ENCODE assay signal across 7 cellular contexts in the genomic region with DNA sequence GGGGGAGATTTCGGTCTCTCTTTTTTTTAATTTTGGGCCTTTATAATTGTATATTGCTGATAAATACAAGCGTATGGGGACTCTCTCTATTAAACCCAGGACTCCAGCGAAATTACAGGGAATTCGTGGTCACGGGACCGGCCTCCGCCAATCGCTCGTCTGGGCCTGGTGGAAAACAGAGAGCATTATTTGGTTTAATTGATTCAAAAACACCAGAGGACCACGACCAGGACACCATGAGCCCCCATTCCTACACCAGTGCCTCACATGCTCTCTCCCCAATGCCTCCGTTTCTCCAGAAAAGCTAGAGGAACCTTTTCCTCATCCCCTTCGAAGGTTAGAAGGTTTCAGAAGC. TPM values are rescaled to one million over a fixed set of nuclear protein-coding genes. Genes with fewer than 3 reads are reported as not detected.
DNase-seq lines count a peak whose midpoint lies in the region; FAIRE-seq and TF ChIP-seq lines count a peak whose summit lies in the region.

A gene (minus strand): TSS at position 88 of the 355 bp plus-strand sequence. CDS start 198 bp downstream, outside the sequence.

- peaks cover 51% of the 10 kb centered on the region for H3K4me1 Mint-ChIP-seq in T-helper 1 cell treated with Interleukin-12 subunit alpha and Interleukin-12 subunit beta and Interleukin-4 antibody, amounts not matched to agents 30 μg/mL and 1 μg/mL, for 36 hours (ENCODE audit: low read depth)

- peak within 1 kb of the TSS; percentile 95 for H3K27ac Mint-ChIP-seq in T-helper 1 cell treated with Interleukin-12 subunit alpha and Interleukin-12 subunit beta and Interleukin-4 antibody, amounts not matched to agents 30 μg/mL and 1 μg/mL, for 36 hours

- H3K36me3 ChIP-seq in Karpas-422 (ENCODE audit: insufficient read depth, low read length), result no peaks in the 10 kb centered on the region

- no peak within 1 kb of the TSS for H3K9ac ChIP-seq in Karpas-422 (ENCODE audit: low read length)

- H3K9me3 Mint-ChIP-seq in T-helper 1 cell treated with Interleukin-12 subunit alpha and Interleukin-12 subunit beta and Interleukin-4 antibody, amounts not matched to agents 30 μg/mL and 1 μg/mL, for 36 hours, result no peaks in the 10 kb centered on the region

- no peak within 1 kb of the TSS for H2AFZ ChIP-seq in Karpas-422 (ENCODE audit: low read length)

- H3K27me3 ChIP-seq in Karpas-422 (ENCODE audit: low read length), result no peaks in the 10 kb centered on the region

- no peaks in the 10 kb centered on the region for H3K4me1 ChIP-seq in Karpas-422 (ENCODE audit: low read length)

- no peaks in the 10 kb centered on the region for H3K9me2 ChIP-seq in Karpas-422 (replicated peaks; ENCODE audit: insufficient read depth, low read length)

- H3K9me3 ChIP-seq in Karpas-422 (ENCODE audit: low read length), result no peaks in the 10 kb centered on the region

- H3K4me3 ChIP-seq in fibroblast of pulmonary artery (replicated peaks; ENCODE audit: low read depth, low read length) (peak within 1 kb of the TSS; percentile 80), Karpas-422 (ENCODE audit: low read length) (no peak within 1 kb of the TSS)

- H3K27ac ChIP-seq in Karpas-422 (ENCODE audit: low read length), result no peak within 1 kb of the TSS

- H3K79me2 ChIP-seq in Karpas-422 (ENCODE audit: low read length), result no peaks in the 10 kb centered on the region

- H3K4me2 ChIP-seq in Karpas-422 (ENCODE audit: low read depth, low read length, poor library complexity, severe bottlenecking), result no peak within 1 kb of the TSS

- peak; percentile 27 for DNase-seq in HK-2 (ENCODE audit: unreplicated experiment)
- DNase-seq in fibroblast of pulmonary artery (ENCODE audit: low read depth), result peak; percentile 66
- DNase-seq in pons (ENCODE audit: low spot score), result peak; percentile 53
- DNase-seq in GM12891 (ENCODE audit: insufficient read length, low spot score), result no peak
- no peak for DNase-seq in RPMI8226
- DNase-seq in Karpas-422, result no peak

- H3K36me3 Mint-ChIP-seq in T-helper 1 cell treated with Interleukin-12 subunit alpha and Interleukin-12 subunit beta and Interleukin-4 antibody, amounts not matched to agents 30 μg/mL and 1 μg/mL, for 36 hours (ENCODE audit: low read depth), result peaks cover 26% of the 10 kb centered on the region

- TF ChIP-seq CTCF in fibroblast of pulmonary artery (IDR thresholded peaks at IDR 0.05; ENCODE audit: low read length, missing control alignments), result no peak

- no peaks in the 10 kb centered on the region for H4K20me1 ChIP-seq in Karpas-422 (ENCODE audit: insufficient read depth, low read depth, low read length)

- peaks cover 5% of the 10 kb centered on the region for H3K27me3 Mint-ChIP-seq in T-helper 1 cell treated with Interleukin-12 subunit alpha and Interleukin-12 subunit beta and Interleukin-4 antibody, amounts not matched to agents 30 μg/mL and 1 μg/mL, for 36 hours (ENCODE audit: low read depth)

- no peak for TF ChIP-seq POLR2A in GM12891 (IDR thresholded peaks at IDR 0.05; ENCODE audit: low read depth, low read length)

- no peak for FAIRE-seq in GM12891 (lab: Jason Lieb, UNC)

- H3K4me3 Mint-ChIP-seq in T-helper 1 cell treated with Interleukin-12 subunit alpha and Interleukin-12 subunit beta and Interleukin-4 antibody, amounts not matched to agents 30 μg/mL and 1 μg/mL, for 36 hours, result peak within 1 kb of the TSS; percentile 96

TF ChIP-seq in GM12891, 5 proteins besides CTCF, POLR2A, EP300 and RAD21:
- TF ChIP-seq PAX5 (IDR thresholded peaks at IDR 0.05; ENCODE audit: insufficient read depth, low read length, severe bottlenecking) (no peak), POU2F2 (IDR thresholded peaks at IDR 0.05; ENCODE audit: low read depth, low read length) (no peak), SPI1 (IDR thresholded peaks at IDR 0.05; ENCODE audit: low read depth, low read length) (no peak), POLR2AphosphoS5 (IDR thresholded peaks at IDR 0.05; ENCODE audit: low read depth, low read length) (no peak), TAF1 (IDR thresholded peaks at IDR 0.05; ENCODE audit: low read depth, low read length) (no peak)

RNA-seq across cellular contexts. Expression of the gene that starts here (rescaled TPM):
- 6.4 TPM for polyA plus RNA-seq in GM12891 (2012; ENCODE audit: low read depth, missing spikeins)
- total RNA-seq in Karpas-422 (2014; rRNA removed; shearing (Covaris generic); ENCODE audit: low replicate concordance), result not detected in 2 replicates

Comparison
In these comparisons a context has a peak if more than half of its experiments do, and no peak if none do; other contexts are left out.
1. DNase-seq: peak in HK-2 (single experiment), fibroblast of pulmonary artery (single experiment) and pons (single experiment); none in GM12891 (single experiment), RPMI8226 (single experiment) and Karpas-422 (single experiment).